ENCODE assay signal across 8 cellular contexts in genomic region chr1:39573736-39574624, GRCh38. TPM values are rescaled to one million over a fixed set of nuclear protein-coding genes. Genes with fewer than 3 reads are reported as not detected.
A peak's percentile ranks its signal among the peaks of the same experiment; 100 is the strongest.
DNase-seq lines count a peak whose midpoint lies in the region; ATAC-seq and TF ChIP-seq lines count a peak whose summit lies in the region.

No MANE protein-coding gene starts in this region.

- H3K27ac ChIP-seq in lower lobe of right lung: no peak overlapping the region

- H3K27me3 Mint-ChIP-seq in CD14-positive monocyte (ENCODE audit: low read depth in 3 of 3): peaks cover 2 to 3% (median 3%) of the 10 kb centered on the region in 3 donors

- H3K4me1 ChIP-seq in Loucy (ENCODE audit: insufficient read depth, low read length, poor library complexity, severe bottlenecking): peaks cover 48% of the 10 kb centered on the region
- H3K4me1 ChIP-seq in lower lobe of right lung: peaks cover 30% of the 10 kb centered on the region

- peaks cover 38% of the 10 kb centered on the region for H3K36me3 ChIP-seq in Loucy (ENCODE audit: insufficient read depth, low read length)
- peaks cover 53% of the 10 kb centered on the region for H3K36me3 ChIP-seq in lower lobe of right lung

- peaks cover 77% of the 10 kb centered on the region for H3K79me2 ChIP-seq in Loucy (ENCODE audit: insufficient read depth, low read length)

- H3K27ac Mint-ChIP-seq in CD14-positive monocyte: peak overlapping the region in 5 of 7 donors; percentile 14 to 87 (median 50)

- H3K9ac ChIP-seq in Loucy (ENCODE audit: low read depth, low read length, poor library complexity, severe bottlenecking): peak overlapping the region; percentile 97

- H4K20me1 ChIP-seq in Loucy (ENCODE audit: insufficient read depth, low read length, poor library complexity, severe bottlenecking): peaks cover 71% of the 10 kb centered on the region

- H3K4me2 ChIP-seq in Loucy (ENCODE audit: low read depth, low read length, poor library complexity, severe bottlenecking): peak overlapping the region; percentile 99

- no peaks in the 10 kb centered on the region for H3K27me3 ChIP-seq in Loucy (ENCODE audit: insufficient read depth, low read length, poor library complexity, severe bottlenecking)
- no peaks in the 10 kb centered on the region for H3K27me3 ChIP-seq in lower lobe of right lung (ENCODE audit: low read depth)

- in situ Hi-C loops in GM13976 (cut with MboI; ENCODE audit: low sequenced_read_pairs, unreplicated experiment): no loop called here

- H3K9me3 Mint-ChIP-seq in CD14-positive monocyte: peaks cover 0 to 5% (median 0%) of the 10 kb centered on the region in 7 donors

- H2AFZ ChIP-seq in Loucy (ENCODE audit: low read length): no peak overlapping the region

- peak overlapping the region; percentile 92 to 93 for H3K4me3 Mint-ChIP-seq in CD14-positive monocyte

- ATAC-seq in lower lobe of right lung (no peak), HG02759 (IDR thresholded peaks at IDR 0.05; ENCODE audit: unreplicated experiment) (no peak), GM18517 (IDR thresholded peaks at IDR 0.05; ENCODE audit: unreplicated experiment) (no peak)

- intact Hi-C loops in CD14-positive monocyte (cut with micrococcal nuclease) (loop anchor here in 1 of 2 donors (10.0 kb wide), 1 partner anchor 89 kb away; no protein-coding TSS in a partner anchor), lower lobe of right lung (cut with DNase I) (no loop called here)

- no peaks in the 10 kb centered on the region for H3F3A ChIP-seq in Loucy (ENCODE audit: low read depth)

- DNase-seq in CD14-positive monocyte (ENCODE audit: low spot score) (no peak), cardiac fibroblast (ENCODE audit: low read depth in 2 of 2) (peak; percentile 54 to 64), lower lobe of right lung (no peak), GM13976 (ENCODE audit: low spot score) (no peak), DMS53 (lab: John Stamatoyannopoulos, UW) (no peak)

- H3K4me3 ChIP-seq in Loucy (ENCODE audit: low read length, poor library complexity, severe bottlenecking) (peak overlapping the region; percentile 89), cardiac fibroblast (replicated peaks in 1 of 2; ENCODE audit: low read depth in 2 of 2, low read length in 2 of 2) (peak overlapping the region; percentile 79 to 82), lower lobe of right lung (peak overlapping the region; percentile 90)

- peaks cover 52 to 53% of the 10 kb centered on the region in 2 donors for H3K36me3 Mint-ChIP-seq in CD14-positive monocyte

- no peaks in the 10 kb centered on the region for H3K9me2 ChIP-seq in Loucy (replicated peaks; ENCODE audit: low read depth, low read length)

- peaks cover 27% of the 10 kb centered on the region for H3K4me1 Mint-ChIP-seq in CD14-positive monocyte

- no peak for TF ChIP-seq CTCF in CD14-positive monocyte (IDR thresholded peaks at IDR 0.05)
- no peak for TF ChIP-seq CTCF in Loucy (conservative IDR thresholded peaks at IDR 0.05; ENCODE audit: low read length)
- TF ChIP-seq CTCF in cardiac fibroblast (IDR thresholded peaks at IDR 0.05; ENCODE audit: low read depth, low read length): no peak
- TF ChIP-seq CTCF in lower lobe of right lung (IDR thresholded peaks at IDR 0.05): no peak
- no peak for TF ChIP-seq CTCF in GM13976 (IDR thresholded peaks at IDR 0.05; ENCODE audit: borderline replicate concordance, control extremely low read depth, extremely low read depth, insufficient read depth, missing control alignments)

- H3K9me3 ChIP-seq in Loucy (ENCODE audit: insufficient read depth, low read depth, low read length) (no peaks in the 10 kb centered on the region), lower lobe of right lung (no peaks in the 10 kb centered on the region)

RNA-seq across cellular contexts. Expression of gene PABPC4, which starts 2.6 kb away (rescaled TPM):
- polyA plus RNA-seq in CD14-positive monocyte: 10 to 100 TPM; 11.5 to 15.5 TPM
- total RNA-seq in lower lobe of right lung: 203 TPM

Comparison
In these comparisons a context has a peak if more than half of its experiments do, and no peak if none do; other contexts are left out.
1. DNase-seq: peak in cardiac fibroblast (2 of 2); none in CD14-positive monocyte (single experiment), lower lobe of right lung (single experiment), GM13976 (single experiment) and DMS53 (single experiment).
2. Peak in every context shown above with its lines, with median percentiles within 50 percentile points of each other: H3K4me3 ChIP-seq.